Comparison of ENCODE assay signal across 1 cellular context in genomic region chr15:63340878-63341277, GRCh38.
TF ChIP-seq lines count a peak whose summit lies in the region.

No MANE protein-coding gene starts in this region.

TF ChIP-seq in H1, 55 proteins besides CTCF, POLR2A, EP300 and RAD21:
- TF ChIP-seq TEAD4 (IDR thresholded peaks at IDR 0.05; ENCODE audit: low read depth, low read length), result no peak
- no peak for TF ChIP-seq ASH2L (IDR thresholded peaks at IDR 0.05; ENCODE audit: low read length)
- TF ChIP-seq EGR1 (IDR thresholded peaks at IDR 0.05; ENCODE audit: borderline replicate concordance, low read depth, low read length), result no peak
- no peak for TF ChIP-seq BRCA1 (IDR thresholded peaks at IDR 0.05; ENCODE audit: low read depth, low read length)
- no peak for TF ChIP-seq SP2 (IDR thresholded peaks at IDR 0.05; ENCODE audit: low read length)
- TF ChIP-seq CEBPB (IDR thresholded peaks at IDR 0.05; ENCODE audit: low read depth, low read length), result no peak
- TF ChIP-seq CBX5 (IDR thresholded peaks at IDR 0.05; ENCODE audit: low read depth, low read length), result no peak
TF ChIP-seq in H1: peak in this region for 0.
